8 cellular contexts compared by ENCODE assay signal in the genomic region with DNA sequence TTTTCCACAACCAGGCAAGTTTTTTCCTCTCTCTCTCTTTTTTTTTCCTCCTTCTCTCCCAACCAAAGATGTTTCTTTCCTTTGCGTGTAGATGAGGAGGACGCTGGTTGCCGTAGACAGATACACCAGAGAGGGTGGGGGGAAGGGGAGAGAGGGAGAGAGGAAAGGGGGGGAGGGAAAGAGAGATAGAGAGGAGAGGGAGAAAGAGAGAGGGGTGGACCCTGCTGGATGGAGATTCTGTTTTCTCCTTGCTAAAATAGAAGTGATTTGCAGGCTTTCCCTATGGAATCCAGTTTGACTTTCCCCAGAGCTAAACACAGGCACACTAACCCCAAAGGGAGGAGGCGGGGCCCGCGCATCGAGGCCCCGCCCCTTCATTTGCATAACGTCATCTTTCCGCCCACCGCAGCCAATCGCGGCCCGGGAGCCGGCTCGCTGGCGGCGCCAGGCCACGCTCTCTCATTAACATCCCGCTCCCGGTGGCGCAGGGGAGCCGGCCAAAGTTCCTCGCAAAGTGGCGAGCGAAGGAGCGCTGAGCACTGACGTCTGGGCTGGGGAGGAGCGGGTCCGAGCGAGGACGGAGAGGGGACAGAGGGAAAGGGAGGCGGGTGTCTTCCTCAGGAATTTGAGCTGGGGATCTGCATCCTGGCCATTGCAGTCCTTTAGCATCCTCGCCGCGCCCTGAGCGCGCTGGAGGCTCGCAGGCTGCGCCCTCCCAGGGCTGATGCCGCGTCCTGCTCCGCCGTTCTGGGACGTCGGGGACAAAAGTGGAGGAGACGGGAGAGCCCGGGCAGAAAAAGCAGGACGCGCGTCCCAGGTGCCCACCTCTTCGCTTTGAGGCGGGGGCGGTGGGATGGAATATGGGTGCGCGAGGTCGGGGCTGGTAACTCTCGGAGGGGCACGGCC. TPM values are rescaled to one million over a fixed set of nuclear protein-coding genes. Genes with fewer than 3 reads are reported as not detected.
DNase-seq lines count a peak whose midpoint lies in the region; ATAC-seq and TF ChIP-seq lines count a peak whose summit lies in the region.

No MANE protein-coding gene starts in this region.

- peak overlapping the region; percentile 67 for H3K9ac ChIP-seq in SU-DHL-6 (ENCODE audit: low read length)

- DNase-seq in EH (ENCODE audit: low read depth) (peak; percentile 92), GOT3 (lab: John Stamatoyannopoulos, UW) (peak; percentile 90), MG63 (peak; percentile 95), amniotic stem cell (lab: John Stamatoyannopoulos, UW) (peak; percentile 84), right cardiac atrium (peak; percentile 94 to 97 (median 97)), putamen (ENCODE audit: low spot score) (peak; percentile 83), uterus (peak; percentile 93 to 96)

- peak; percentile 90 to 93 for ATAC-seq in right cardiac atrium

- H3K4me1 ChIP-seq in right cardiac atrium (ENCODE audit: control insufficient read depth, insufficient read depth, low read length) (no peaks in the 10 kb centered on the region), uterus (no peaks in the 10 kb centered on the region)

- H3K27me3 ChIP-seq in MG63 (0 out of 2 replicates have a peak, but pooled peaks cover 6% of the 10 kb centered on the region), SU-DHL-6 (ENCODE audit: low read length) (no peaks in the 10 kb centered on the region), right cardiac atrium (ENCODE audit: control insufficient read depth, insufficient read depth) (no peaks in the 10 kb centered on the region), uterus (no peaks in the 10 kb centered on the region)

- intact Hi-C loops in right cardiac atrium (cut with DNase I) (loop anchor here (5.0 to 10.0 kb wide), 5 partner anchors 225 to 1275 kb away; no protein-coding TSS in a partner anchor), uterus (cut with DNase I; ENCODE audit: low total_unique reads) (loop anchor here (5.0 kb wide), 1 partner anchor 403 kb away; no protein-coding TSS in a partner anchor)

- TF ChIP-seq POLR2A in uterus (IDR thresholded peaks at IDR 0.05) = peak; percentile 96 to 99

- no peaks in the 10 kb centered on the region for H4K20me1 ChIP-seq in SU-DHL-6 (ENCODE audit: low read depth, low read length)

- H3K4me2 ChIP-seq in SU-DHL-6 (ENCODE audit: low read depth, low read length, poor library complexity, severe bottlenecking) = peak overlapping the region; percentile 97

- WGBS in right cardiac atrium = under 1% methylated on average over 59 of the region's 59 CpGs

- H3K27ac ChIP-seq in SU-DHL-6 (ENCODE audit: low read depth, low read length) = peak overlapping the region; percentile 93
- H3K27ac ChIP-seq in right cardiac atrium (ENCODE audit: low read length) = peak overlapping the region; percentile 89
- peak overlapping the region; percentile 87 to 98 for H3K27ac ChIP-seq in uterus

- H3K4me3 ChIP-seq in MG63 (peak overlapping the region; percentile 58), SU-DHL-6 (ENCODE audit: insufficient read depth, low read length, poor library complexity, severe bottlenecking) (peak overlapping the region; percentile 72), right cardiac atrium (ENCODE audit: low read length) (peak overlapping the region; percentile 69), uterus (peak overlapping the region; percentile 56 to 84)

- H3K36me3 ChIP-seq in MG63 = no peaks in the 10 kb centered on the region
- no peaks in the 10 kb centered on the region for H3K36me3 ChIP-seq in SU-DHL-6 (ENCODE audit: low read length)
- no peaks in the 10 kb centered on the region for H3K36me3 ChIP-seq in uterus

- peaks cover 13% of the 10 kb centered on the region for H3K79me2 ChIP-seq in SU-DHL-6 (ENCODE audit: insufficient read depth, low read length)

- H3K9me3 ChIP-seq in MG63 (no peaks in the 10 kb centered on the region; the same call in 1 of the 2 replicates), SU-DHL-6 (ENCODE audit: insufficient read depth, low read length) (no peaks in the 10 kb centered on the region), right cardiac atrium (ENCODE audit: control insufficient read depth, low read length) (no peaks in the 10 kb centered on the region), uterus (no peaks in the 10 kb centered on the region)

- peak overlapping the region; percentile 91 for H2AFZ ChIP-seq in SU-DHL-6 (ENCODE audit: low read depth, low read length, severe bottlenecking)

- TF ChIP-seq CTCF in SU-DHL-6 (IDR thresholded peaks at IDR 0.05; ENCODE audit: insufficient read depth, low read length, poor library complexity, severe bottlenecking) = no peak
- no peak for TF ChIP-seq CTCF in uterus (IDR thresholded peaks at IDR 0.05)

- H3K9me2 ChIP-seq in SU-DHL-6 (replicated peaks; ENCODE audit: insufficient read depth, low read length) = no peaks in the 10 kb centered on the region

- peaks cover 19% of the 10 kb centered on the region for H3F3A ChIP-seq in SU-DHL-6 (ENCODE audit: insufficient read depth)

RNA-seq across cellular contexts. Expression of a gene that starts 0.6 kb away (rescaled TPM):
- total RNA-seq in MG63 (2014; rRNA removed; shearing (Covaris generic); ENCODE audit: low replicate concordance) = 1.7 and 5.1 TPM in 2 replicates
- total RNA-seq in right cardiac atrium = 10 to 100 TPM; 15.5 to 20.0 (median 17.5) TPM
- polyA plus RNA-seq in right cardiac atrium = 7.6 TPM
- 10 to 100 TPM; 16.2 to 82.6 (median 29.2) TPM for total RNA-seq in uterus

Comparison
In these comparisons a context has a peak if more than half of its experiments do, and no peak if none do; other contexts are left out.
1. Peak in every context shown above with its lines: DNase-seq, ATAC-seq, H3K4me3 ChIP-seq and H3K27ac ChIP-seq.